In the genomic region with DNA sequence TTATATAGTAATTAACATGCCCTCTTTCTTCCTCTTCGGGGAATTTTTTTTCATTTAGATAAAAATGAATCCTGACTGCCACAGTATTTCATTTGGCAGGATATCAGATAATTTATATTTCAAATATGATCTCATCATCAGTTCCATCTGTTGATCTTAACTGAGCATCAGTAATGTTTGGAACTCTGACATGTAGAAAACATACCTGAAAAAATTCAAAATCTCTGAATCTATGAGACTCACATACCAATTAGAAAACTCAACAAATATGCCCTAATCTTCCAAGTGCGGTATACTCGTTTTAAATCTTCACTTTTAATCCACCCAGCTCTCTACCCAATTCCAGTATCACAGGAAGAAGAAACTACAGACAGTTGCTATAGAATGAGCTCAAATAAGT, we compare ENCODE assay signal across 8 cellular contexts.
"Had no signal": no experiment of that assay in that cellular context is flagged by ENCODE, and none has a peak within 500 bp of the region (broad histone marks: within the 10 kb centered on the region; RNA-seq: fewer than 3 reads in every experiment).

No MANE protein-coding gene starts in this region.

- H3K4me1 Mint-ChIP-seq: IgD-negative memory B cell had no signal

- DNase-seq: GM23248, GOT3, H7, HFFc6, KBM-7 had no signal

- H3K27me3 Mint-ChIP-seq: IgD-negative memory B cell had no signal

- H3K9me3 Mint-ChIP-seq: HFFc6, IgD-negative memory B cell had no signal

- H3K27ac Mint-ChIP-seq: HFFc6, IgD-negative memory B cell had no signal

- H3K4me3 Mint-ChIP-seq: HFFc6, IgD-negative memory B cell had no signal

- H3K36me3 Mint-ChIP-seq: IgD-negative memory B cell had no signal

- ATAC-seq: HCT116, HepG2 had no signal
